34 cellular contexts compared by ENCODE assay signal in the genomic region with DNA sequence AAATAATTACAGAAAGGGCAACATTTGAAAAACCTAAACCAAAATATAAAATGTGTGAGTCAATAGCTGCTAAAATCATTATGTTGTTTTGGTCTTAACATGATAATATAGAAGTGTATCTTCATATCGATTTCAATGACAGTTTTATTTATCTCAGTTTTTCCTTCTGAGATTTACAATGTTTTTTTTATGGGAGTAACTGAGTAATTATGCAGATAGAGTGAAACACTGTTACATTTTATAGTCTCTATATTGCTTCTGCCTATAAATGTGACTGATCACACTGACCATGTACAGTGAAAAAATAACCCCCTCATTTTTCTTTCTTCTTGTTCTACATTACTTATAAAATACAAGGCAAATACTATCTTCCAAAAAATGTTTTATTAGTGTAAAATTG.
"Had no signal": no experiment of that assay in that cellular context is flagged by ENCODE, and none has a peak within 500 bp of the region (broad histone marks: within the 10 kb centered on the region; RNA-seq: fewer than 3 reads in every experiment).

No MANE protein-coding gene starts in this region.

- H3K4me3 ChIP-seq: cardiac muscle cell had no signal

- H3K9me3 Mint-ChIP-seq: activated CD4-positive, alpha-beta memory T cell treated with anti-CD3 and anti-CD28 coated beads, Interleukin-2, amount 10 ng/mL, durations not matched to agents 7 days and 5 days; activated naive CD8-positive, alpha-beta T cell treated with anti-CD3 and anti-CD28 coated beads for 36 hours; activated T-cell treated with anti-CD3 and anti-CD28 coated beads, Interleukin-2, amount 50 U/mL, for 72 hours; activated T-helper 17 cell treated with anti-CD3 and anti-CD28 coated beads, Interleukin-2, amount 50 U/mL, for 72 hours; central memory CD8-positive, alpha-beta T cell had no signal

- H3K36me3 ChIP-seq: WERI-Rb-1 had no signal

- H3K27me3 ChIP-seq: cardiac muscle cell had no signal

- H3K27ac ChIP-seq: cardiac muscle cell, RWPE1, WERI-Rb-1 had no signal

- ATAC-seq: activated T-cell treated with anti-CD3 and anti-CD28 coated beads, Interleukin-2, amount 50 U/mL, for 72 hours; Panc1; Right ventricle myocardium inferior; SK-N-SH treated with all-trans-retinoic acid at 6 μM for 48 hours had no signal

- H3K27me3 Mint-ChIP-seq: activated CD4-positive, alpha-beta memory T cell treated with anti-CD3 and anti-CD28 coated beads, Interleukin-2, amount 10 ng/mL, durations not matched to agents 7 days and 5 days; activated naive CD8-positive, alpha-beta T cell treated with anti-CD3 and anti-CD28 coated beads for 36 hours; activated T-helper 17 cell treated with anti-CD3 and anti-CD28 coated beads, Interleukin-2, amount 50 U/mL, for 72 hours; central memory CD8-positive, alpha-beta T cell had no signal

- H3K27ac Mint-ChIP-seq: activated naive CD8-positive, alpha-beta T cell treated with anti-CD3 and anti-CD28 coated beads for 36 hours; activated T-helper 17 cell treated with anti-CD3 and anti-CD28 coated beads, Interleukin-2, amount 50 U/mL, for 72 hours had no signal

- H3K36me3 Mint-ChIP-seq: activated naive CD8-positive, alpha-beta T cell treated with anti-CD3 and anti-CD28 coated beads for 36 hours had no signal

- DNase-seq: activated CD4-positive, alpha-beta memory T cell treated with anti-CD3 and anti-CD28 coated beads, Interleukin-2, amount 10 ng/mL, durations not matched to agents 7 days and 5 days; activated CD4-positive, alpha-beta T cell treated with anti-CD3 and anti-CD28 coated beads for 1 hour; activated CD4-positive, alpha-beta T cell treated with anti-CD3 and anti-CD28 coated beads for 48 hours; activated CD4-positive, CD25-positive, alpha-beta regulatory T cell; activated effector memory CD4-positive, alpha-beta T cell treated with anti-CD3 and anti-CD28 coated beads, Interleukin-2, amount 50 U/mL, for 16 hours; activated naive CD4-positive, alpha-beta T cell; activated naive CD4-positive, alpha-beta T cell treated with anti-CD3 and anti-CD28 coated beads, Interleukin-2, amount 50 U/mL, for 16 hours; activated naive CD8-positive, alpha-beta T cell treated with anti-CD3 and anti-CD28 coated beads for 36 hours; activated T-cell treated with anti-CD3 and anti-CD28 coated beads, Interleukin-2, amount 50 U/mL, for 1 hour; activated T-cell treated with anti-CD3 and anti-CD28 coated beads, Interleukin-2, amount 50 U/mL, for 72 hours; amniotic stem cell; aorta; KBM-7; MM.1S; MV-4-11; NCI-H1092; NCI-H1436 treated with DMSO at 0.1 percent for 48 hours; NCI-H1694 treated with DMSO at 0.1 percent for 48 hours; NCI-H2029 treated with DMSO at 0.1 percent for 48 hours; NCI-H2107; NCI-H226; NCI-H446 treated with DMSO at 0.1 percent for 48 hours; NCI-H524; SIG-M5; T-helper 1 cell; T1000; WERI-Rb-1 had no signal

- H3K4me3 Mint-ChIP-seq: activated naive CD8-positive, alpha-beta T cell treated with anti-CD3 and anti-CD28 coated beads for 36 hours had no signal
